15 cellular contexts compared by ENCODE assay signal in the genomic region with DNA sequence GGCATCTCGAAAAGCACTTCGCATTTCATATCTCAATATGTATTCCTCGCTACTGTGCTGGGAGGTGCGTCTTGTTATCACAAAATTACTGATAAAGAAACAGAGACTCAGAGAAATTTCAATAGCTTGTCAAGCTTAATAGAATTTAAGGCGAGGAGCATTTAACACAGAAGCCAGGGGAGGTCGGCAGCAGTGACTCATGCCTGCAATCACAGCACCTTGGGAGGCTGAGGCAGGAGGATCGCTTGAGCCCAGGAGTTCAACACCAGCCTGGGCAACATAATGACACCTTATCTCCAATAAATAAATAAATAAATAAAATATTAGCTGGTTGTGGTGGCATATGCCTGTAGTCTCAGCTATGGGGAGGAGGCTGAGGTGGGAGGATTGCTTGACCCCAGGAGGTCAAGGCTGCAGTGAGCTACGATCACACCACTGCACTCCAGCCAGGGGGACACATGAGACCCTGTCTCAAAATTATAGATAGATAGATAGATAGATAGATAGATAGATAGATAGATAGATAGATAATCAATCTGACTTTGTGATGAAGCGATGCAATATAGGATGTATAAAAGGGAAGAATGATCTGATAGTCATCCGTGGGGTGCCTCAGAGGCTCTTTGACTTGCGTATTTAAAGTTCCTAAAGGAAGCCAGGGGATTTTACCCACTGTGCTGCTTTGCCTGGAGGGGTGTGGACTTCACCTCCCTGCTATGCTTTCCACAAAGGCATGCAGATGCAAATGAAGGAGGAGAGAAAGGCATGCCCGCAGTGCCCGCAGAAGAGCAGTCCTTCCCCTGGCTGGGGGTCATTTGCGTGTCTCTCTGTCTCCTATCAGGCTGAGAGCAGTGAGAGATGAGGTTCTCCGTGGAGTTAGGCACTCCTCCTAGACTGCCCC. TPM values are rescaled to one million over a fixed set of nuclear protein-coding genes. Genes with fewer than 3 reads are reported as not detected.
DNase-seq lines count a peak whose midpoint lies in the region; ATAC-seq and TF ChIP-seq lines count a peak whose summit lies in the region.
"Had no signal": no experiment of that assay in that cellular context is flagged by ENCODE, and none has a peak within 500 bp of the region (broad histone marks: within the 10 kb centered on the region; RNA-seq: fewer than 3 reads in every experiment).

No MANE protein-coding gene starts in this region.

- no peak for TF ChIP-seq POLR2A in sigmoid colon (IDR thresholded peaks at IDR 0.05)

- TF ChIP-seq CTCF in HEK293 (tag by site-specific recombination; IDR thresholded peaks at IDR 0.05) (no peak), sigmoid colon (IDR thresholded peaks at IDR 0.05) (no peak)

- no peak overlapping the region for H3K4me3 ChIP-seq in HEK293 (ENCODE audit: low read depth, low read length)
- no peak overlapping the region for H3K4me3 ChIP-seq in NT2/D1 (ENCODE audit: insufficient read length, low read depth)
- no peak overlapping the region for H3K4me3 ChIP-seq in iPS DF 6.9 (ENCODE audit: low read length)
- H3K4me3 ChIP-seq in sigmoid colon = no peak overlapping the region
- H3K4me3 ChIP-seq: SK-N-MC had no signal

- ATAC-seq in GM18868 (IDR thresholded peaks at IDR 0.05; ENCODE audit: unreplicated experiment) (no peak), HG03139 (IDR thresholded peaks at IDR 0.05; ENCODE audit: unreplicated experiment) (no peak), GM21737 (IDR thresholded peaks at IDR 0.05; ENCODE audit: unreplicated experiment) (no peak)

- intact Hi-C loops in sigmoid colon (cut with DNase I) = no loop called here

- CTCF ChIA-PET in HEK293 (lab: Yijun Ruan, JAX) = interaction anchor here (0.5 to 2.3 kb wide), 4 partner anchors 12 to 528 kb away, joined by 3 to 14 read pairs (median 4); no protein-coding TSS in a partner anchor

- POLR2A ChIA-PET in HEK293 (lab: Yijun Ruan, JAX) = no interaction called here

- H3K27ac ChIP-seq in HEK293 (ENCODE audit: extremely low read depth, low read depth, low read length) (no peak overlapping the region), iPS DF 6.9 (ENCODE audit: low read length) (no peak overlapping the region), sigmoid colon (no peak overlapping the region)
- H3K27ac ChIP-seq: SK-N-MC had no signal

- H3K9me3 ChIP-seq in HEK293 (ENCODE audit: control insufficient read depth, insufficient read depth, low read depth, low read length) (no peaks in the 10 kb centered on the region), NT2/D1 (ENCODE audit: insufficient read depth, low read length) (peaks cover 9% of the 10 kb centered on the region; the same call in 1 of the 2 replicates), iPS DF 6.9 (ENCODE audit: control insufficient read depth, insufficient read depth, low read length) (no peaks in the 10 kb centered on the region), sigmoid colon (no peaks in the 10 kb centered on the region)

- H3K27me3 ChIP-seq in NT2/D1 (ENCODE audit: insufficient read depth, insufficient read length) = no peaks in the 10 kb centered on the region
- H3K27me3 ChIP-seq in iPS DF 6.9 (ENCODE audit: control insufficient read depth, insufficient read depth, low read length) = no peaks in the 10 kb centered on the region
- H3K27me3 ChIP-seq in sigmoid colon = peaks cover 0 to 2% (median 0%) of the 10 kb centered on the region in 3 donors

- no peak overlapping the region for H3K9ac ChIP-seq in NT2/D1 (ENCODE audit: insufficient read length, low read depth)

- H3K4me1 ChIP-seq in HEK293 (ENCODE audit: control insufficient read depth, insufficient read depth, low read length) = no peaks in the 10 kb centered on the region
- peaks cover 11% of the 10 kb centered on the region for H3K4me1 ChIP-seq in NT2/D1 (ENCODE audit: insufficient read depth, insufficient read length)
- H3K4me1 ChIP-seq in iPS DF 6.9 (ENCODE audit: control insufficient read depth, insufficient read depth, low read length) = peaks cover 2% of the 10 kb centered on the region; the same call in 1 of the 2 replicates
- no peaks in the 10 kb centered on the region for H3K4me1 ChIP-seq in sigmoid colon

- no peaks in the 10 kb centered on the region for H3K36me3 ChIP-seq in HEK293 (ENCODE audit: control insufficient read depth in 2 of 2, insufficient read depth in 1 of 2, low read length in 2 of 2)
- H3K36me3 ChIP-seq in NT2/D1 (ENCODE audit: insufficient read depth, insufficient read length, low read length) = no peaks in the 10 kb centered on the region
- no peaks in the 10 kb centered on the region for H3K36me3 ChIP-seq in iPS DF 6.9 (ENCODE audit: control insufficient read depth, insufficient read depth, low read length)
- H3K36me3 ChIP-seq in sigmoid colon = no peaks in the 10 kb centered on the region

- no CpG with 5 or more reads among the region's 15 CpGs for WGBS in iPS DF 6.9 (ENCODE audit: insufficient coverage, insufficient read length)
- WGBS in sigmoid colon, 2 donors = 79 to 81% methylated on average over 15 of the region's 15 CpGs

- no peak for TF ChIP-seq EP300 in sigmoid colon (IDR thresholded peaks at IDR 0.05)

- DNase-seq in NT2/D1 (ENCODE audit: low read depth, low spot score) = peak; percentile 63
- DNase-seq in iPS DF 6.9 (ENCODE audit: low read depth, low spot score) = peak; percentile 22
- DNase-seq in sigmoid colon = peak; percentile 10
- DNase-seq: DMS79 treated with DMSO at 0.1 percent for 48 hours, IMR-90, Karpas-422, NCI-H1417 treated with DMSO at 0.1 percent for 48 hours, NCI-H2029, NCI-H69, SHP77 had no signal

TF ChIP-seq in HEK293, 187 proteins besides CTCF, POLR2A, EP300 and RAD21:
- TF ChIP-seq GFI1B (tag by site-specific recombination; IDR thresholded peaks at IDR 0.05) (0 out of 2 replicates have a peak, but pooled peaks have one; percentile 15), ZNF394 (tag by site-specific recombination; IDR thresholded peaks at IDR 0.05; ENCODE audit: borderline replicate concordance) (no peak), GLIS1 (tag by site-specific recombination; IDR thresholded peaks at IDR 0.05) (peak; percentile 80)

RNA-seq across cellular contexts. Expression of a gene that starts 15.9 kb away (rescaled TPM):
- total RNA-seq in sigmoid colon = 10 to 100 TPM; 43.9 to 64.3 (median 53.1) TPM
- polyA plus RNA-seq in sigmoid colon = 10 to 100 TPM; 17.1 to 36.7 (median 31.2) TPM

RNA-seq across cellular contexts. Expression of a gene that starts 35.6 kb away (rescaled TPM):
- 10 to 100 TPM; 40.0 to 45.9 (median 43.3) TPM for total RNA-seq in sigmoid colon
- polyA plus RNA-seq in sigmoid colon = 10 to 100 TPM; 14.4 to 30.6 (median 15.0) TPM

Comparison
In these comparisons a context has a peak if more than half of its experiments do, and no peak if none do; other contexts are left out.
1. DNase-seq: peak in every context shown above with its lines; median percentile 63 in NT2/D1; 22 in iPS DF 6.9; 10 in sigmoid colon.